2 cellular contexts compared by ENCODE assay signal in genomic region chr4:68375667-68376559, GRCh38.
TF ChIP-seq lines count a peak whose summit lies in the region.

No MANE protein-coding gene starts in this region.

TF ChIP-seq in IMR-90, 13 proteins besides CTCF, POLR2A, EP300 and RAD21 (continued from another document):
- no peak for TF ChIP-seq ELK1 (IDR thresholded peaks at IDR 0.05; ENCODE audit: borderline replicate concordance, low read depth, low read length)
- TF ChIP-seq BHLHE40 (IDR thresholded peaks at IDR 0.05; ENCODE audit: low read depth, low read length), result no peak
- peak; percentile 89 for TF ChIP-seq SMC3 (IDR thresholded peaks at IDR 0.05; ENCODE audit: low read depth, low read length)
- no peak for TF ChIP-seq NFE2L2 (IDR thresholded peaks at IDR 0.05; ENCODE audit: low read depth, low read length)
TF ChIP-seq in IMR-90: peak in this region for 1.

TF ChIP-seq in SK-N-SH, 30 proteins besides CTCF, POLR2A, EP300 and RAD21 (continued from another document):
- no peak for TF ChIP-seq PBX3 (IDR thresholded peaks at IDR 0.05)
- peak; percentile 17 for TF ChIP-seq CHD2 (IDR thresholded peaks at IDR 0.05; ENCODE audit: low read length, partially characterized antibody)
- no peak for TF ChIP-seq NFIC (IDR thresholded peaks at IDR 0.05; ENCODE audit: borderline replicate concordance)
